In the genomic region with DNA sequence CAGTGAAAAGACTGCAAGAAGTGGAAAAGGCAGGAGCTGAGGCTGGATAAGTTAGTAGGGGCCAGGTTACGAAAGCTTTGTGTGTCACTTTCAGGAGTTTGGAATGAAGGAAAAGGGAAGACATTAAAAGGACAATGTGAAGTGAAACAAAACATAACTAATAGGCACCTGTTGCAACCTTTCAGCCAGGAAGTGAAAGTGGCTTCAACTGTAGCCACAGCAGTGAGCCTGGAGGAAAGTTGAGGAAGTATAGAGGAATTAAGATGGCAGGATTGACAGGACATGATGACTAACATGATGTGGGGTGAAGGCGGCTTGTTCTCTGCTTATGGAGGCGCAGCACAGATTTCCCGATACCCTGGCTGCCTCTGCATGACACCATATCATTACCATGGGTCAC, we compare ENCODE assay signal across 22 cellular contexts.
DNase-seq lines count a peak whose midpoint lies in the region; ATAC-seq, FAIRE-seq and TF ChIP-seq lines count a peak whose summit lies in the region.
"Had no signal": no experiment of that assay in that cellular context is flagged by ENCODE, and none has a peak within 500 bp of the region (broad histone marks: within the 10 kb centered on the region; RNA-seq: fewer than 3 reads in every experiment).

No MANE protein-coding gene starts in this region.

- intact Hi-C loops in GM12878 (cut with micrococcal nuclease; ENCODE audit: unreplicated experiment) = no loop called here

- 85% methylated on average over 4 of the region's 4 CpGs for WGBS in GM12878 (ENCODE audit: insufficient coverage, insufficient replicate concordance, low lambda C conversion rate, missing lambda C conversion rate)

- CTCF ChIA-PET in GM12878 (lab: Yijun Ruan, JAX) = no interaction called here

- TF ChIP-seq EP300 in GM12878 (IDR thresholded peaks at IDR 0.05; ENCODE audit: borderline replicate concordance in 1 of 2, control insufficient read depth in 1 of 2, low read depth in 2 of 2, low read length in 2 of 2) = no peak

- H3K9ac ChIP-seq in GM12878 (ENCODE audit: control insufficient read depth, insufficient read depth, low read length) = no peak overlapping the region

- H3K9me3 ChIP-seq in GM12878 (replicated peaks; ENCODE audit: control insufficient read depth, insufficient read depth, low read length) = no peaks in the 10 kb centered on the region; the same call in 2 of the 3 replicates
- H3K9me3 ChIP-seq: SJSA1, tibial artery had no signal

- peak overlapping the region in 2 of 6 donors; percentile 17 to 81 for H3K27ac Mint-ChIP-seq in naive B cell

- SMC1A ChIA-PET in GM12878 (lab: Charles Lee; ENCODE audit: uncharacterized antibody, unreplicated experiment) = no interaction called here

- no peaks in the 10 kb centered on the region for H3K36me3 ChIP-seq in GM12878 (ENCODE audit: control insufficient read depth in 2 of 2, insufficient read depth in 2 of 2, low read length in 1 of 2)
- H3K36me3 ChIP-seq: SJSA1, tibial artery had no signal

- in situ Hi-C loops in GM12878 (cut with MboI) = no loop called here

- peak overlapping the region in 2 of 8 donors; percentile 17 to 62 for H3K4me3 Mint-ChIP-seq in naive B cell
- H3K4me3 Mint-ChIP-seq: central memory CD8-positive, alpha-beta T cell had no signal

- ATAC-seq in GM12878 (no peak), naive B cell (ENCODE audit: low read depth in 2 of 2) (peak; percentile 81 to 93)
- ATAC-seq: Panc1 had no signal

- no peak overlapping the region for H3K4me3 ChIP-seq in GM12865 (ENCODE audit: low read depth, low read length)
- H3K4me3 ChIP-seq in GM12878 = no peak overlapping the region
- H3K4me3 ChIP-seq: SJSA1, tibial artery had no signal

- H3K36me3 Mint-ChIP-seq in naive B cell = no peaks in the 10 kb centered on the region

- no peak overlapping the region for H3K4me2 ChIP-seq in GM12878 (ENCODE audit: control insufficient read depth, insufficient read depth)

- TF ChIP-seq RAD21 in GM12878 (IDR thresholded peaks at IDR 0.05; ENCODE audit: insufficient read depth, low read depth, low read length) = no peak

- no TSS peak for BruUV-seq in GM12878 (replicated peaks; lab: Mats Ljungman, UMichigan)

- no peak overlapping the region for H3K27ac ChIP-seq in GM12878 (ENCODE audit: control insufficient read depth, insufficient read depth)
- H3K27ac ChIP-seq: C4-2B, SJSA1, tibial artery had no signal

- TF ChIP-seq CTCF in GM12865 (IDR thresholded peaks at IDR 0.05; ENCODE audit: insufficient read depth, low read depth, low read length, missing control alignments) = no peak
- TF ChIP-seq CTCF in GM12878 (IDR thresholded peaks at IDR 0.05 in 2 of 3, conservative IDR thresholded peaks at IDR 0.05 in 1 of 3; ENCODE audit: control insufficient read depth in 2 of 3, extremely low read depth in 1 of 3, insufficient read depth in 1 of 3, low read depth in 3 of 3, low read length in 3 of 3) = no peak

- H3K9me3 Mint-ChIP-seq in naive B cell = peaks cover 0 to 8% (median 0%) of the 10 kb centered on the region in 7 donors
- H3K9me3 Mint-ChIP-seq: central memory CD8-positive, alpha-beta T cell had no signal

- no peak for FAIRE-seq in GM12878 (lab: Jason Lieb, UNC)
- FAIRE-seq: G401.6 had no signal

- RAD21 ChIA-PET in GM12878 (lab: Charles Lee; ENCODE audit: unreplicated experiment) = no interaction called here

- H3K27me3 Mint-ChIP-seq in naive B cell = no peaks in the 10 kb centered on the region

- no peaks in the 10 kb centered on the region for H3K79me2 ChIP-seq in GM12878 (ENCODE audit: control insufficient read depth, insufficient read depth, low read length)

- DNase-seq in GM12865 (ENCODE audit: low read depth) = peak; percentile 15
- peak; percentile 18 for DNase-seq in NCI-H774 (lab: John Stamatoyannopoulos, UW)
- DNase-seq in GM12878 (ENCODE audit: low read depth, low spot score) = no peak
- DNase-seq in naive B cell = peak; percentile 23
- DNase-seq in NCI-H1105 (lab: John Stamatoyannopoulos, UW) = no peak
- no peak for DNase-seq in SK-N-DZ (ENCODE audit: low spot score)
- no peak for DNase-seq in stimulated activated CD4-positive, alpha-beta T cell treated with anti-CD3 and anti-CD28 coated beads, Interleukin-15, amount 100 ng/mL, for 24 hours
- DNase-seq in NCI-H2171 (lab: John Stamatoyannopoulos, UW) = no peak
- DNase-seq: activated CD4-positive, alpha-beta T cell treated with anti-CD3 and anti-CD28 coated beads, Interleukin-2, amount 50 U/mL, for 48 hours; activated naive CD4-positive, alpha-beta T cell; aorta; effector CD4-positive, alpha-beta T cell; erythroblast; NCI-H1436 treated with DMSO at 0.1 percent for 48 hours; stimulated activated CD4-positive, alpha-beta T cell treated with anti-CD3 and anti-CD28 coated beads, Interleukin-1b, Interleukin-23, amount 100 ng/mL, for 48 hours; stimulated activated naive CD4-positive, alpha-beta T cell treated with Interleukin-2 at 50 U/mL for 16 hours; tibial artery had no signal

- no peak overlapping the region for H2AFZ ChIP-seq in GM12878 (ENCODE audit: control insufficient read depth, low read depth, low read length)

- H3K4me1 Mint-ChIP-seq in naive B cell = peaks cover 8 to 13% (median 9%) of the 10 kb centered on the region in 3 donors
- H3K4me1 Mint-ChIP-seq: central memory CD8-positive, alpha-beta T cell had no signal

- H3K27me3 ChIP-seq in GM12878 (replicated peaks in 1 of 2; ENCODE audit: control insufficient read depth in 2 of 2, insufficient read depth in 2 of 2, low read length in 1 of 2) = no peaks in the 10 kb centered on the region
- H3K27me3 ChIP-seq: SJSA1, tibial artery had no signal

- no peak for TF ChIP-seq POLR2A in GM12878 (IDR thresholded peaks at IDR 0.05; ENCODE audit: low read depth, low read length)

- no peaks in the 10 kb centered on the region for H4K20me1 ChIP-seq in GM12878 (ENCODE audit: control insufficient read depth, insufficient read depth)

- POLR2A ChIA-PET in GM12878 (lab: Charles Lee) = no interaction called here

- H3K4me1 ChIP-seq in GM12878 (ENCODE audit: control insufficient read depth, insufficient read depth, low read length) = no peaks in the 10 kb centered on the region
- H3K4me1 ChIP-seq: SJSA1, tibial artery had no signal

TF ChIP-seq in GM12878, 131 proteins besides CTCF, POLR2A, EP300 and RAD21:
- TF ChIP-seq EED (IDR thresholded peaks at IDR 0.05; ENCODE audit: low read depth) (0 out of 2 replicates have a peak, but pooled peaks have one; percentile 16), BHLHE40 (IDR thresholded peaks at IDR 0.05; ENCODE audit: borderline replicate concordance in 1 of 2, low read depth in 2 of 2, low read length in 1 of 2) (no peak)

Comparison
In these comparisons a context has a peak if more than half of its experiments do, and no peak if none do; other contexts are left out.
1. DNase-seq: peak in GM12865 (single experiment), NCI-H774 (single experiment) and naive B cell (single experiment); none in GM12878 (single experiment), NCI-H1105 (single experiment), SK-N-DZ (single experiment), stimulated activated CD4-positive, alpha-beta T cell treated with anti-CD3 and anti-CD28 coated beads, Interleukin-15, amount 100 ng/mL, for 24 hours (single experiment) and NCI-H2171 (single experiment).